8 cellular contexts compared by ENCODE assay signal in the genomic region with DNA sequence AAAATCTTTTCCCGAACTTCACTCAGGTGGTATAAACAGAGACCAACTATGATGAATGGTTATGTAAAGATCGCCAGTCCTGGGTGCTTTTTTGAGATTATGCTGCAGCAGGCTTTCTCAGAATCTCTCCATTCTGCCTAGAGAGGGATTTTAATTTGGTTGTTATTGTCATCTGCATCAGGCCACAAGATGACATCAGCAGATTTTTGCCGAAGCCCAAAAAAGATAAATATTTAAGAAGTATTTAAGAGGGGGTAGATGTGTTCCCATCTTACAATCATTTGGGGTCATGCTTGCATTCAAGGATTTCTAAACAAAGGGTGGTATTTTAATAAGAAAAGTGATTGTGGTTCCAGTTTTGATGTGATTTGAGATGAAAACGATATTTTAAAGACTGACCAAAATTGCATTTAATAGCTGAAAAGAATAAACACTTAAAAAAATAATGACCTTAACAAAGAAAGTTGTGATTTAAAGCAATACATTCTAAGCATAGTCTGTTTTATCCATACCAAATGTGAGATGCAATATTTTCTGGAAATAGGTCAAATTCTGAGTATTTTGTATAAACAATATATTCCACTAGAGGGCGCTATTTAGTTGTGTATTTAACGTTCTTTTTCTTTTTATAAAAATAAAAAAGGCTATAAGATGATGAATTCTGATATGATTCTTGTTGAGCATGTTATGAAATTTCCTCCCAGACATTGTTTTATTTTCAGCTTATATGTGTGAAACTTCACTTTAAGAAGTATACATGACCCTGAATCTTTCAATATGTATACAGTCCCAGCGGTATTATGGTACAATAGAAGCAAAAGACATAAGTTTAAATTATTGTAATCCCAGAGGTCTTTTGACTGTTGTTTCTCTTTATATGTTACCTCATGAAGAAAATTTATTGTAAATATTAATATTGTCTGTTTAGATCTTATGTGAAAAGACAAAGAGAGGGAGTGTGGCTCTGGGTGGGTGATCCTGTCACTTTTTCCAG. TPM values are rescaled to one million over a fixed set of nuclear protein-coding genes. Genes with fewer than 3 reads are reported as not detected.
DNase-seq lines count a peak whose midpoint lies in the region; ATAC-seq and TF ChIP-seq lines count a peak whose summit lies in the region.

No MANE protein-coding gene starts in this region.

- H3K4me3 ChIP-seq in Peyer's patch (no peak overlapping the region), fibroblast of pulmonary artery (replicated peaks; ENCODE audit: low read depth, low read length) (no peak overlapping the region), thoracic aorta (no peak overlapping the region)

- H3K36me3 ChIP-seq in Peyer's patch (no peaks in the 10 kb centered on the region), thoracic aorta (no peaks in the 10 kb centered on the region)

- H3K79me2 ChIP-seq in H9 (ENCODE audit: insufficient read depth, low read length): no peaks in the 10 kb centered on the region

- H2BK20ac ChIP-seq in H9 (ENCODE audit: low read depth, low read length, poor library complexity, severe bottlenecking): no peak overlapping the region

- H4K5ac ChIP-seq in H9 (ENCODE audit: insufficient read length, low read depth, low read length): no peak overlapping the region

- H3K79me1 ChIP-seq in H9 (ENCODE audit: insufficient read depth, low read depth, low read length, poor library complexity, severe bottlenecking): no peaks in the 10 kb centered on the region

- H3K4me1 ChIP-seq in H9 (ENCODE audit: insufficient read depth, low read length) (no peaks in the 10 kb centered on the region), Peyer's patch (no peaks in the 10 kb centered on the region), thoracic aorta (ENCODE audit: control insufficient read depth in 1 of 2, low read depth in 2 of 2) (no peaks in the 10 kb centered on the region)

- H4K91ac ChIP-seq in H9 (ENCODE audit: insufficient read length, low read depth, low read length): no peak overlapping the region

- H2BK12ac ChIP-seq in H9 (ENCODE audit: insufficient read length, low read depth, low read length): no peak overlapping the region

- H3K4ac ChIP-seq in H9 (ENCODE audit: low read depth, low read length): no peak overlapping the region

- no peaks in the 10 kb centered on the region for H3K4me1 Mint-ChIP-seq in H9

- no peak overlapping the region for H4K8ac ChIP-seq in H9 (replicated peaks; ENCODE audit: insufficient read length, low read depth, low read length)

- H2BK15ac ChIP-seq in H9 (ENCODE audit: low read depth, low read length): no peak overlapping the region

- no CpG with 5 or more reads among the region's 7 CpGs for WGBS in H9 (ENCODE audit: extremely low coverage, insufficient read length, low lambda C conversion rate)

- peaks cover 1% of the 10 kb centered on the region for H3K27me3 Mint-ChIP-seq in H9 (ENCODE audit: low read depth)

- no peak overlapping the region for H3K9ac ChIP-seq in H9 (ENCODE audit: extremely low read depth, insufficient read length, low read length)

- no peaks in the 10 kb centered on the region for H3K27me3 ChIP-seq in H9 (ENCODE audit: insufficient read depth, low read length)
- no peaks in the 10 kb centered on the region for H3K27me3 ChIP-seq in Peyer's patch
- H3K27me3 ChIP-seq in thoracic aorta (replicated peaks; ENCODE audit: insufficient read depth): no peaks in the 10 kb centered on the region

- H2BK120ac ChIP-seq in H9 (ENCODE audit: low read depth, low read length, poor library complexity, severe bottlenecking): no peak overlapping the region

- H2BK5ac ChIP-seq in H9 (ENCODE audit: insufficient read length, low read length): no peak overlapping the region

- H3K14ac ChIP-seq in H9 (ENCODE audit: insufficient read depth, low read length): no peak overlapping the region

- no peak for TF ChIP-seq POLR2A in Peyer's patch (IDR thresholded peaks at IDR 0.05)

- no peak overlapping the region for H3T11ph ChIP-seq in H9 (ENCODE audit: low read length)

- peaks cover 2 to 4% of the 10 kb centered on the region in 2 experiments; a peak in 2 of 5 replicates for H3K9me3 Mint-ChIP-seq in H9

- no peak overlapping the region for H3K27ac Mint-ChIP-seq in H9

- H4K20me1 ChIP-seq in H9 (ENCODE audit: control insufficient read depth, insufficient read depth, insufficient read length): no peaks in the 10 kb centered on the region

- H3K36me3 Mint-ChIP-seq in H9 (ENCODE audit: insufficient read depth in 1 of 3, low read depth in 3 of 3): no peaks in the 10 kb centered on the region

- no peaks in the 10 kb centered on the region for H3K9me3 ChIP-seq in H9 (ENCODE audit: control insufficient read depth, low read depth, low read length)
- H3K9me3 ChIP-seq in Peyer's patch: no peaks in the 10 kb centered on the region
- H3K9me3 ChIP-seq in thoracic aorta: no peaks in the 10 kb centered on the region

- TF ChIP-seq CTCF in AG09319 (IDR thresholded peaks at IDR 0.05; ENCODE audit: low read depth, low read length) (peak; percentile 16), H9 (conservative IDR thresholded peaks at IDR 0.05) (peak; percentile 85), Peyer's patch (IDR thresholded peaks at IDR 0.05) (peak; percentile 35 to 79 (median 48)), fibroblast of pulmonary artery (IDR thresholded peaks at IDR 0.05; ENCODE audit: low read length, missing control alignments) (peak; percentile 35), thoracic aorta (IDR thresholded peaks at IDR 0.05) (peak; percentile 46)

- no peaks in the 10 kb centered on the region for H3K23me2 ChIP-seq in H9 (ENCODE audit: insufficient read length, low read depth, low read length, poor library complexity, severe bottlenecking)

- no peak overlapping the region for H3K23ac ChIP-seq in H9 (ENCODE audit: insufficient read length, low read depth, low read length)

- no peak overlapping the region for H3K18ac ChIP-seq in H9 (ENCODE audit: insufficient read length, low read depth, low read length)

- no peak overlapping the region for H3K4me2 ChIP-seq in H9 (ENCODE audit: insufficient read depth, insufficient read length, low read length)

- H2AK5ac ChIP-seq in H9 (ENCODE audit: insufficient read length, low read length): no peak overlapping the region

- H2AFZ ChIP-seq in H9 (ENCODE audit: low read length): no peak overlapping the region

- H3K56ac ChIP-seq in H9 (ENCODE audit: insufficient read length, low read depth, low read length): no peak overlapping the region

- no peak for ATAC-seq in thoracic aorta (ENCODE audit: insufficient number of reproducible peaks, low FRiP score, low read depth)
- ATAC-seq in HG02678 (IDR thresholded peaks at IDR 0.05; ENCODE audit: unreplicated experiment): no peak

- H3K27ac ChIP-seq in H9 (ENCODE audit: insufficient read length, low read depth, low read length) (no peak overlapping the region), Peyer's patch (no peak overlapping the region), thoracic aorta (no peak overlapping the region)

- H3K4me3 Mint-ChIP-seq in H9: no peak overlapping the region

- DNase-seq in AG09319 (ENCODE audit: extremely low read depth, low read depth) (peak; percentile 2), H9 (no peak), Peyer's patch (no peak), fibroblast of pulmonary artery (ENCODE audit: low read depth) (peak; percentile 37), thoracic aorta (ENCODE audit: low spot score) (no peak), cerebellar nuclear complex (lab: John Stamatoyannopoulos, UW) (no peak)
- no peak for DNase-seq in activated CD8-positive, alpha-beta memory T cell treated with anti-CD3 and anti-CD28 coated beads, Interleukin-2, amount 50 U/mL, for 4 hours

RNA-seq across cellular contexts. Expression of a gene that starts 51.0 kb away (rescaled TPM):
- 29.0 and 29.2 TPM in 2 replicates for total RNA-seq in H9 (2021)
- 10 to 100 TPM; 10.5 to 32.9 (median 16.1) TPM for total RNA-seq in Peyer's patch
- total RNA-seq in thoracic aorta: 10 to 100 TPM; 11.5 to 14.4 TPM

Comparison
In these comparisons a context has a peak if more than half of its experiments do, and no peak if none do; other contexts are left out.
1. DNase-seq: peak in AG09319 (single experiment) and fibroblast of pulmonary artery (single experiment); none in H9 (single experiment), Peyer's patch (0 of 3), thoracic aorta (single experiment), activated CD8-positive, alpha-beta memory T cell treated with anti-CD3 and anti-CD28 coated beads, Interleukin-2, amount 50 U/mL, for 4 hours (single experiment) and cerebellar nuclear complex (0 of 2).
2. CTCF ChIP-seq: peak in every context shown above with its lines; median percentile 85 in H9; 48 in Peyer's patch; 46 in thoracic aorta; 35 in fibroblast of pulmonary artery; 16 in AG09319.